ENCODE assay signal across 8 cellular contexts in the genomic region with DNA sequence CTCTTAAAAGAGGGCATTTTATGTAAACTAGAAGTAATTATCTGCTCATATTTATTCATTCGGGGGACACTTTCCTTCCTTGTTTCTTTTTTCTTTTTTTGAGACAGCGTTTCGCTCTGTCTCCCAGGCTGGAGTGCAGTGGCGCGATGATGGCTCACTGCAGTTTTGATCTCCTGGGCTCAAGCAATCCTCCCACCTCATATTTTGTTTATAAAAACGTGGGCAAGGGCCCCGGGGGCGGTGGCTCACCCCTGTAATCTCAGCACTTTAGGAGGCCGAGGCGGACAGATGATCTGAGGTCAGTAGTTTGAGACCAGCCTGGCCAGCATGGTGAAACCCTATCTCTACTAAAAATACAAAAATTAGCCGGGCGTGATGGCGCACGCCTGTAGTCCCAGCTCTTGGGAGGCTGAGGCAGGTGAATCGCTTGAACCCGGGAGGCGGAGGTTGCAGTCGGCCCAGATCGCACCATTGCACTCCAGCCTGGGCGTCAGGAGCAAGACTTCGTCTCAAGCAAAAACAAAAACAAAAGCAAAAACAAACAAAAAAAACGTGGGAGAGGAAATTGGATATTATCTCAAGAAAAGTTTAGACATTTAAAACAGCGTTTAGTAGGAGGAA. TPM values are rescaled to one million over a fixed set of nuclear protein-coding genes. Genes with fewer than 3 reads are reported as not detected.
DNase-seq lines count a peak whose midpoint lies in the region; ATAC-seq, FAIRE-seq and TF ChIP-seq lines count a peak whose summit lies in the region.

No MANE protein-coding gene starts in this region.

- TF ChIP-seq POLR2A in testis (IDR thresholded peaks at IDR 0.05): no peak

- H3K9me3 ChIP-seq in testis: no peaks in the 10 kb centered on the region

- peak overlapping the region; percentile 77 for H3K4me3 Mint-ChIP-seq in activated naive CD4-positive, alpha-beta T cell treated with anti-CD3 and anti-CD28 coated beads, Interleukin-2, amount 10 ng/mL, durations not matched to agents 7 days and 5 days
- H3K4me3 Mint-ChIP-seq in activated B cell treated with CpG ODN at 0.5 μM for 24 hours: peak overlapping the region; percentile 94

- TF ChIP-seq CTCF in activated B cell treated with CpG ODN at 0.5 μM for 24 hours (IDR thresholded peaks at IDR 0.05) (no peak), testis (IDR thresholded peaks at IDR 0.05) (no peak)

- WGBS in testis, 2 donors: 49 to 70% methylated on average over 23 of the region's 23 CpGs

- FAIRE-seq in HTR-8/SVneo (lab: Jason Lieb, UNC): no peak

- H3K4me1 ChIP-seq in testis: peaks cover 21% of the 10 kb centered on the region

- H3K36me3 Mint-ChIP-seq in activated naive CD4-positive, alpha-beta T cell treated with anti-CD3 and anti-CD28 coated beads, Interleukin-2, amount 10 ng/mL, durations not matched to agents 7 days and 5 days: peaks cover 11% of the 10 kb centered on the region
- peaks cover 20% of the 10 kb centered on the region for H3K36me3 Mint-ChIP-seq in activated B cell treated with CpG ODN at 0.5 μM for 24 hours (ENCODE audit: low read depth)

- peak overlapping the region; percentile 92 for H3K27ac Mint-ChIP-seq in activated naive CD4-positive, alpha-beta T cell treated with anti-CD3 and anti-CD28 coated beads, Interleukin-2, amount 10 ng/mL, durations not matched to agents 7 days and 5 days
- H3K27ac Mint-ChIP-seq in activated B cell treated with CpG ODN at 0.5 μM for 24 hours: peak overlapping the region; percentile 90

- CTCF ChIA-PET in activated naive CD4-positive, alpha-beta T cell treated with anti-CD3 and anti-CD28 coated beads, Interleukin-2, amount 10 ng/mL, durations not matched to agents 7 days and 5 days (lab: Charles Lee): no interaction called here
- CTCF ChIA-PET in activated B cell treated with CpG ODN at 0.5 μM for 24 hours (lab: Charles Lee): no interaction called here

- DNase-seq in activated naive CD4-positive, alpha-beta T cell treated with anti-CD3 and anti-CD28 coated beads, Interleukin-2, amount 10 ng/mL, durations not matched to agents 7 days and 5 days: no peak
- no peak for DNase-seq in activated naive CD4-positive, alpha-beta T cell treated with Interleukin-2 at 50 U/mL for 16 hours
- DNase-seq in activated B cell treated with CpG ODN at 0.5 μM for 24 hours (no peak), kidney glomerular epithelial cell (lab: John Stamatoyannopoulos, UW) (peak; percentile 47), testis (no peak), NCI-H1694 (lab: John Stamatoyannopoulos, UW) (no peak), HTR-8/SVneo (ENCODE audit: insufficient read length, low spot score) (no peak)

- H3K27me3 ChIP-seq in testis: no peaks in the 10 kb centered on the region

- peaks cover 50% of the 10 kb centered on the region for H3K4me1 Mint-ChIP-seq in activated naive CD4-positive, alpha-beta T cell treated with anti-CD3 and anti-CD28 coated beads, Interleukin-2, amount 10 ng/mL, durations not matched to agents 7 days and 5 days
- peaks cover 48% of the 10 kb centered on the region for H3K4me1 Mint-ChIP-seq in activated B cell treated with CpG ODN at 0.5 μM for 24 hours

- no peak for ATAC-seq in activated B cell treated with CpG ODN at 0.5 μM for 24 hours (ENCODE audit: low read depth)
- ATAC-seq in GM18868 (IDR thresholded peaks at IDR 0.05; ENCODE audit: unreplicated experiment): no peak

- H3K36me3 ChIP-seq in testis (ENCODE audit: low read depth, missing control alignments): no peaks in the 10 kb centered on the region

- intact Hi-C loops in activated B cell treated with CpG ODN at 0.5 μM for 24 hours (cut with micrococcal nuclease) (loop anchor here (5.0 to 10.0 kb wide), 2 partner anchors 1332 to 1509 kb away; partner anchors contain the start of genes CLCN6, MFN2 and MTHFR), testis (cut with DNase I; ENCODE audit: low total_unique reads) (no loop called here)

- H3K4me3 ChIP-seq in testis: peak overlapping the region; percentile 68 to 72

- POLR2A ChIA-PET in activated B cell treated with CpG ODN at 0.5 μM for 24 hours (lab: Charles Lee): interaction anchor here (0.7 to 1.3 kb wide), 4 partner anchors 11 to 43 kb away, joined by 3 to 4 read pairs (median 4); partner anchors contain the start of gene CENPS

- no peaks in the 10 kb centered on the region for H3K27me3 Mint-ChIP-seq in activated naive CD4-positive, alpha-beta T cell treated with anti-CD3 and anti-CD28 coated beads, Interleukin-2, amount 10 ng/mL, durations not matched to agents 7 days and 5 days
- no peaks in the 10 kb centered on the region for H3K27me3 Mint-ChIP-seq in activated B cell treated with CpG ODN at 0.5 μM for 24 hours

- no peaks in the 10 kb centered on the region for H3K9me3 Mint-ChIP-seq in activated naive CD4-positive, alpha-beta T cell treated with anti-CD3 and anti-CD28 coated beads, Interleukin-2, amount 10 ng/mL, durations not matched to agents 7 days and 5 days
- no peaks in the 10 kb centered on the region for H3K9me3 Mint-ChIP-seq in activated B cell treated with CpG ODN at 0.5 μM for 24 hours

- H3K27ac ChIP-seq in testis: no peak overlapping the region

RNA-seq across cellular contexts. Expression of gene DFFA, which starts 0.9 kb away (rescaled TPM):
- total RNA-seq in activated B cell treated with CpG ODN at 0.5 μM for 24 hours (34.3 and 39.0 TPM in 2 replicates), testis (10 to 100 TPM; 31.1 to 34.9 TPM)
- 27.3 TPM for polyA plus RNA-seq in testis (ENCODE audit: insufficient read depth, low read depth, low replicate concordance)

RNA-seq across cellular contexts. Expression of gene PEX14, which starts 1.5 kb away (rescaled TPM):
- total RNA-seq in activated B cell treated with CpG ODN at 0.5 μM for 24 hours (16.3 and 17.8 TPM in 2 replicates), testis (10 to 100 TPM; 30.3 to 39.8 TPM)
- 28.6 TPM for polyA plus RNA-seq in testis (ENCODE audit: insufficient read depth, low read depth, low replicate concordance)

RNA-seq across cellular contexts. Expression of gene CORT, which starts 23.4 kb away (rescaled TPM):
- 0.22 and 0.49 TPM in 2 replicates for total RNA-seq in activated B cell treated with CpG ODN at 0.5 μM for 24 hours
- 1 to 10 TPM in 1 of 2 donors, under 1 TPM in 1; 0.62 to 1.4 TPM for total RNA-seq in testis
- polyA plus RNA-seq in testis (ENCODE audit: insufficient read depth, low read depth, low replicate concordance): 0.98 TPM

RNA-seq across cellular contexts. Expression of gene CENPS, which starts 43.0 kb away (rescaled TPM):
- total RNA-seq in activated B cell treated with CpG ODN at 0.5 μM for 24 hours: 9.2 and 15.2 TPM in 2 replicates
- 10 to 100 TPM; 26.4 to 49.6 TPM for total RNA-seq in testis
- 125 TPM for polyA plus RNA-seq in testis (ENCODE audit: insufficient read depth, low read depth, low replicate concordance)
